2 cellular contexts compared by ENCODE assay signal in the genomic region with DNA sequence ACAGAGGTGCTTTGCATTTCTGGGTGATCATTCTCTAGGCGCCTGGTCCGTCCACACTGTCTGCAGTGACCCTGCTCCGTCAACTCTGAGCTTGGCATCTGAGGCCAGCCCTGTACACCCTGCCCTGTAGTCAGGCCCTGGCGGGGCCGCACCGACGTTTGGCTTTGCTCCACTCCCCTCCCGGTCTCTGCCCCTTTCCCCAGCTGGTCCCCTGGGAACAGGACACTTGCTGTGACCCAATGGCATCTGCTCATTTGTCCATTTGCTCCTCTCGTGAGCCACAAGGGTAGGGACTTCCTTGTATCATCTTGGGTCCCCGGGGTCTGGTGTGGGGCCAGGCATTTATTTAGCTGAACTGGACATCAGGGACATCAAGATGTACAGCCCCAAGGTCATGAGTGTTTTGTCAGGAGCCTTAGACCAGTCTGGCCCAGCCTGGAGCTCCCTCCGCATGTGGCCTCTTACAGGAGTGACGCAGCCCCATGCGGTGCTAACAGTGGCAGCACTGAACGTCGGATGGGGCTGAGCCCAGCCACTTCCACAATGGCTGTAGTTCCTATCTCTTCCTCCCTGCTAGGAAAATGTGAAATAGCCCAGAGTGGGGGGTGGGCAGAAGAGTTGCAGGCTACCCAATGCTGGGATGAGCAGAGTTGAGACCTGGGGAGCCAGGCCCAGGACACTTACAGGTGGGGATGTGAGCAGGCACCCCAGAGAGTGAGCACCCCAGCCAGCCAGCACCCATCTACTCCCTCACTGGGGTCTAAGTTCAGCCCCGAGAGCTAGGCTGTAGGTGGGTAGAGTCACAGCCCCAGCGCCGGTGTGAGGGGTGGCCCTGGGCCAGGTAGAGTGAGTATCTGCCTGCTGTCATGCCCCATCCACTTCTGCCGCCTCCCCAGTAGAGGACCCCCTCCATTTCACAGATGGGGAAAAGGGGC.
TF ChIP-seq lines count a peak whose summit lies in the region.

No MANE protein-coding gene starts in this region.

TF ChIP-seq in WTC11, 78 proteins besides CTCF, POLR2A, EP300 and RAD21:
- TF ChIP-seq MXD4 (CRISPR knock-in tag; IDR thresholded peaks at IDR 0.05; ENCODE audit: borderline replicate concordance): no peak
- TF ChIP-seq, protein P1, sequence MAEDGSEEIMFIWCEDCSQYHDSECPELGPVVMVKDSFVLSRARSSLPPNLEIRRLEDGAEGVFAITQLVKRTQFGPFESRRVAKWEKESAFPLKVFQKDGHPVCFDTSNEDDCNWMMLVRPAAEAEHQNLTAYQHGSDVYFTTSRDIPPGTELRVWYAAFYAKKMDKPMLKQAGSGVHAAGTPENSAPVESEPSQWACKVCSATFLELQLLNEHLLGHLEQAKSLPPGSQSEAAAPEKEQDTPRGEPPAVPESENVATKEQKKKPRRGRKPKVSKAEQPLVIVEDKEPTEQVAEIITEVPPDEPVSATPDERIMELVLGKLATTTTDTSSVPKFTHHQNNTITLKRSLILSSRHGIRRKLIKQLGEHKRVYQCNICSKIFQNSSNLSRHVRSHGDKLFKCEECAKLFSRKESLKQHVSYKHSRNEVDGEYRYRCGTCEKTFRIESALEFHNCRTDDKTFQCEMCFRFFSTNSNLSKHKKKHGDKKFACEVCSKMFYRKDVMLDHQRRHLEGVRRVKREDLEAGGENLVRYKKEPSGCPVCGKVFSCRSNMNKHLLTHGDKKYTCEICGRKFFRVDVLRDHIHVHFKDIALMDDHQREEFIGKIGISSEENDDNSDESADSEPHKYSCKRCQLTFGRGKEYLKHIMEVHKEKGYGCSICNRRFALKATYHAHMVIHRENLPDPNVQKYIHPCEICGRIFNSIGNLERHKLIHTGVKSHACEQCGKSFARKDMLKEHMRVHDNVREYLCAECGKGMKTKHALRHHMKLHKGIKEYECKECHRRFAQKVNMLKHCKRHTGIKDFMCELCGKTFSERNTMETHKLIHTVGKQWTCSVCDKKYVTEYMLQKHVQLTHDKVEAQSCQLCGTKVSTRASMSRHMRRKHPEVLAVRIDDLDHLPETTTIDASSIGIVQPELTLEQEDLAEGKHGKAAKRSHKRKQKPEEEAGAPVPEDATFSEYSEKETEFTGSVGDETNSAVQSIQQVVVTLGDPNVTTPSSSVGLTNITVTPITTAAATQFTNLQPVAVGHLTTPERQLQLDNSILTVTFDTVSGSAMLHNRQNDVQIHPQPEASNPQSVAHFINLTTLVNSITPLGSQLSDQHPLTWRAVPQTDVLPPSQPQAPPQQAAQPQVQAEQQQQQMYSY (CRISPR knock-in tag; IDR thresholded peaks at IDR 0.05): no peak
- no peak for TF ChIP-seq FOXK1 (CRISPR knock-in tag; IDR thresholded peaks at IDR 0.05)
- TF ChIP-seq, protein P2, sequence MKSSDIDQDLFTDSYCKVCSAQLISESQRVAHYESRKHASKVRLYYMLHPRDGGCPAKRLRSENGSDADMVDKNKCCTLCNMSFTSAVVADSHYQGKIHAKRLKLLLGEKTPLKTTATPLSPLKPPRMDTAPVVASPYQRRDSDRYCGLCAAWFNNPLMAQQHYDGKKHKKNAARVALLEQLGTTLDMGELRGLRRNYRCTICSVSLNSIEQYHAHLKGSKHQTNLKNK (CRISPR knock-in tag; IDR thresholded peaks at IDR 0.05): no peak
- TF ChIP-seq ETV6 (CRISPR knock-in tag; IDR thresholded peaks at IDR 0.05): no peak
- no peak for TF ChIP-seq TEAD1 (CRISPR knock-in tag; IDR thresholded peaks at IDR 0.05)
- TF ChIP-seq, protein P3, sequence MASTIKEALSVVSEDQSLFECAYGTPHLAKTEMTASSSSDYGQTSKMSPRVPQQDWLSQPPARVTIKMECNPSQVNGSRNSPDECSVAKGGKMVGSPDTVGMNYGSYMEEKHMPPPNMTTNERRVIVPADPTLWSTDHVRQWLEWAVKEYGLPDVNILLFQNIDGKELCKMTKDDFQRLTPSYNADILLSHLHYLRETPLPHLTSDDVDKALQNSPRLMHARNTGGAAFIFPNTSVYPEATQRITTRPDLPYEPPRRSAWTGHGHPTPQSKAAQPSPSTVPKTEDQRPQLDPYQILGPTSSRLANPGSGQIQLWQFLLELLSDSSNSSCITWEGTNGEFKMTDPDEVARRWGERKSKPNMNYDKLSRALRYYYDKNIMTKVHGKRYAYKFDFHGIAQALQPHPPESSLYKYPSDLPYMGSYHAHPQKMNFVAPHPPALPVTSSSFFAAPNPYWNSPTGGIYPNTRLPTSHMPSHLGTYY (CRISPR knock-in tag; IDR thresholded peaks at IDR 0.05): no peak
- no peak for TF ChIP-seq ELF4 (CRISPR knock-in tag; IDR thresholded peaks at IDR 0.05; ENCODE audit: low read depth)
- no peak for TF ChIP-seq SP1 (CRISPR knock-in tag; conservative IDR thresholded peaks at IDR 0.05)
- TF ChIP-seq TP53 (CRISPR knock-in tag; IDR thresholded peaks at IDR 0.05): no peak
TF ChIP-seq in WTC11: peak in this region for 0.

TF ChIP-seq in HepG2, 621 proteins besides CTCF, POLR2A, EP300 and RAD21 (continues in another document):
- TF ChIP-seq CHD4 (IDR thresholded peaks at IDR 0.05; ENCODE audit: borderline replicate concordance, low read length) (no peak), ZNF883 (CRISPR knock-in tag; IDR thresholded peaks at IDR 0.05; ENCODE audit: not compliant biosample characterization) (peak; percentile 7), XRCC5 (optimal IDR thresholded peaks at IDR 0.05; ENCODE audit: low read length) (peak; percentile 9), GATAD1 (CRISPR knock-in tag; IDR thresholded peaks at IDR 0.05) (no peak), MZF1 (CRISPR knock-in tag; IDR thresholded peaks at IDR 0.05; ENCODE audit: borderline replicate concordance) (0 out of 2 replicates have a peak, but pooled peaks have one; percentile 12), ZNF687 (CRISPR knock-in tag; IDR thresholded peaks at IDR 0.05) (peak; percentile 76), CREB1 (IDR thresholded peaks at IDR 0.05) (no peak), CREB1 (CRISPR knock-in tag; IDR thresholded peaks at IDR 0.05) (no peak), ZMYM2 (CRISPR knock-in tag; IDR thresholded peaks at IDR 0.05) (peak; percentile 33; the same call in 1 of the 2 replicates), TP53 (CRISPR knock-in tag; conservative IDR thresholded peaks at IDR 0.05) (no peak), GABPB1 (CRISPR knock-in tag; IDR thresholded peaks at IDR 0.05) (0 out of 2 replicates have a peak, but pooled peaks have one; percentile 25), TFE3 (CRISPR knock-in tag; IDR thresholded peaks at IDR 0.05) (0 out of 2 replicates have a peak, but pooled peaks have one; percentile 15), STAT6 (CRISPR knock-in tag; IDR thresholded peaks at IDR 0.05; ENCODE audit: borderline replicate concordance) (no peak), ZNF138 (CRISPR knock-in tag; IDR thresholded peaks at IDR 0.05; ENCODE audit: low read depth) (no peak), MXI1 (IDR thresholded peaks at IDR 0.05; ENCODE audit: borderline replicate concordance, low read depth, low read length) (peak; percentile 78; the same call in 2 of the 3 replicates)
- TF ChIP-seq, protein P4, sequence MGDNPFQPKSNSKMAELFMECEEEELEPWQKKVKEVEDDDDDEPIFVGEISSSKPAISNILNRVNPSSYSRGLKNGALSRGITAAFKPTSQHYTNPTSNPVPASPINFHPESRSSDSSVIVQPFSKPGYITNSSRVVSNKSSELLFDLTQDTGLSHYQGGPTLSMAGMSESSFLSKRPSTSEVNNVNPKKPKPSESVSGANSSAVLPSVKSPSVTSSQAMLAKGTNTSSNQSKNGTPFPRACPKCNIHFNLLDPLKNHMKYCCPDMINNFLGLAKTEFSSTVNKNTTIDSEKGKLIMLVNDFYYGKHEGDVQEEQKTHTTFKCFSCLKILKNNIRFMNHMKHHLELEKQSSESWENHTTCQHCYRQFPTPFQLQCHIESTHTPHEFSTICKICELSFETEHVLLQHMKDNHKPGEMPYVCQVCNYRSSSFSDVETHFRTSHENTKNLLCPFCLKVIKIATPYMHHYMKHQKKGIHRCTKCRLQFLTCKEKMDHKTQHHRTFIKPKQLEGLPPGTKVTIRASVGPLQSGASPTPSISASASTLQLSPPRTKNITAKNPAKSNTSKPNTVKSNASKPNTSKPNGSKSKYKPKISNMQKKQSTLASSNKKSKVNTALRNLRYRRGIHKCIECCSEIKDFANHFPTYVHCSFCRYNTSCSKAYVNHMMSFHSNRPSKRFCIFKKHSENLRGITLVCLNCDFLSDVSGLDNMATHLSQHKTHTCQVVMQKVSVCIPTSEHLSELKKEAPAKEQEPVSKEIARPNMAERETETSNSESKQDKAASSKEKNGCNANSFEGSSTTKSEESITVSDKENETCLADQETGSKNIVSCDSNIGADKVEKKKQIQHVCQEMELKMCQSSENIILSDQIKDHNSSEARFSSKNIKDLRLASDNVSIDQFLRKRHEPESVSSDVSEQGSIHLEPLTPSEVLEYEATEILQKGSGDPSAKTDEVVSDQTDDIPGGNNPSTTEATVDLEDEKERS (CRISPR knock-in tag; IDR thresholded peaks at IDR 0.05): 0 out of 2 replicates have a peak, but pooled peaks have one; percentile 47
- TF ChIP-seq, protein P5, sequence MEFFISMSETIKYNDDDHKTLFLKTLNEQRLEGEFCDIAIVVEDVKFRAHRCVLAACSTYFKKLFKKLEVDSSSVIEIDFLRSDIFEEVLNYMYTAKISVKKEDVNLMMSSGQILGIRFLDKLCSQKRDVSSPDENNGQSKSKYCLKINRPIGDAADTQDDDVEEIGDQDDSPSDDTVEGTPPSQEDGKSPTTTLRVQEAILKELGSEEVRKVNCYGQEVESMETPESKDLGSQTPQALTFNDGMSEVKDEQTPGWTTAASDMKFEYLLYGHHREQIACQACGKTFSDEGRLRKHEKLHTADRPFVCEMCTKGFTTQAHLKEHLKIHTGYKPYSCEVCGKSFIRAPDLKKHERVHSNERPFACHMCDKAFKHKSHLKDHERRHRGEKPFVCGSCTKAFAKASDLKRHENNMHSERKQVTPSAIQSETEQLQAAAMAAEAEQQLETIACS (CRISPR knock-in tag; IDR thresholded peaks at IDR 0.05): no peak
